33 cellular contexts compared by ENCODE assay signal in the genomic region with DNA sequence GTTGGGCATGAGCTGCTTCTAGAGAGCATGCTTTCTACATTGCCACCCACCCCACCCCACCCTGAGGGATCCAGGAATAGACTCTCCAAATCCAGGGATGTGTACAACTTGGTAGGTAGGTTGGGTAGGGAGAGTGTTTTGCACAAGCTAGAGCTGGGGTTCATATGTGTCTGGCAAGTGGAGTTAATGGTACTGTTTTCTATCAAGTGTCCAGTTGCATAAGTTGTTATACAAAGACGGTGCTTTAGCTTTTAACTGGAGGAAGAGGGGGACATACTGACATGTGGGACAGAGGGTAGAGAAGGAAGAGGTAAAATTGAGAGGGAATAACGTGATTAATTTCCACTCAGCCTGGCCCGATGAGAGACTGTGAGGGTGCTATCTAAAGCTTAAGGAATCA. TPM values are rescaled to one million over a fixed set of nuclear protein-coding genes. Genes with fewer than 3 reads are reported as not detected.
"Had no signal": no experiment of that assay in that cellular context is flagged by ENCODE, and none has a peak within 500 bp of the region (broad histone marks: within the 10 kb centered on the region; RNA-seq: fewer than 3 reads in every experiment).

No MANE protein-coding gene starts in this region.

- H3K27me3 Mint-ChIP-seq: activated B cell treated with CpG ODN at 0.5 μM for 24 hours had no signal

- H3K9me3 ChIP-seq: ascending aorta, body of pancreas, breast epithelium had no signal

- H3K27me3 ChIP-seq: ascending aorta, body of pancreas, brain microvascular endothelial cell, breast epithelium had no signal

- H3K27ac Mint-ChIP-seq: activated B cell treated with CpG ODN at 0.5 μM for 24 hours; activated CD4-positive, alpha-beta memory T cell treated with anti-CD3 and anti-CD28 coated beads, Interleukin-2, amount 10 ng/mL, durations not matched to agents 7 days and 5 days; activated CD4-positive, alpha-beta T cell treated with anti-CD3 and anti-CD28 coated beads, Interleukin-2, amount 10 ng/mL, durations not matched to agents 7 days and 5 days; activated CD8-positive, alpha-beta memory T cell treated with anti-CD3 and anti-CD28 coated beads, Interleukin-2, amount 10 ng/mL, durations not matched to agents 7 days and 5 days; activated CD8-positive, alpha-beta T cell treated with anti-CD3 and anti-CD28 coated beads, Interleukin-2, amount 10 ng/mL, durations not matched to agents 7 days and 5 days; activated naive CD4-positive, alpha-beta T cell treated with anti-CD3 and anti-CD28 coated beads, Interleukin-2, amount 10 ng/mL, durations not matched to agents 7 days and 5 days; activated naive CD4-positive, alpha-beta T cell treated with anti-CD3 and anti-CD28 coated beads, Interleukin-2, amount 50 U/mL, for 24 hours; activated naive CD8-positive, alpha-beta T cell; activated naive CD8-positive, alpha-beta T cell treated with anti-CD3 and anti-CD28 coated beads, Interleukin-2, amount 10 ng/mL, durations not matched to agents 7 days and 5 days; activated naive CD8-positive, alpha-beta T cell treated with anti-CD3 and anti-CD28 coated beads, Interleukin-2, amount 50 U/mL, for 24 hours; activated T-cell treated with anti-CD3 and anti-CD28 coated beads, Interleukin-2, amount 50 U/mL, for 24 hours; activated T-helper 2 cell treated with anti-CD3 and anti-CD28 coated beads, Interferon-gamma antibody, Interleukin-2, Interleukin-4, amounts not matched to agents 10 μg/mL and 5 μg/mL and 100 μg/mL, durations not matched to agents 14 hours and 24 hours and 36 hours; T-cell; T-helper 17 cell; T-helper 2 cell treated with Interferon-gamma antibody and Interleukin-4, amounts not matched to agents 5 μg/mL and 100 μg/mL, for 36 hours had no signal

- H3K4me1 ChIP-seq: ascending aorta, body of pancreas, breast epithelium had no signal

- H3K36me3 ChIP-seq: ascending aorta, brain microvascular endothelial cell, breast epithelium had no signal

- H3K4me1 Mint-ChIP-seq: activated B cell treated with CpG ODN at 0.5 μM for 24 hours; activated CD4-positive, alpha-beta memory T cell treated with anti-CD3 and anti-CD28 coated beads, Interleukin-2, amount 10 ng/mL, durations not matched to agents 7 days and 5 days; activated CD4-positive, alpha-beta T cell treated with anti-CD3 and anti-CD28 coated beads, Interleukin-2, amount 10 ng/mL, durations not matched to agents 7 days and 5 days; activated CD8-positive, alpha-beta memory T cell treated with anti-CD3 and anti-CD28 coated beads, Interleukin-2, amount 10 ng/mL, durations not matched to agents 7 days and 5 days; activated naive CD4-positive, alpha-beta T cell treated with anti-CD3 and anti-CD28 coated beads, Interleukin-2, amount 10 ng/mL, durations not matched to agents 7 days and 5 days; activated naive CD4-positive, alpha-beta T cell treated with anti-CD3 and anti-CD28 coated beads, Interleukin-2, amount 50 U/mL, for 24 hours; activated naive CD8-positive, alpha-beta T cell treated with anti-CD3 and anti-CD28 coated beads, Interleukin-2, amount 10 ng/mL, durations not matched to agents 7 days and 5 days; activated naive CD8-positive, alpha-beta T cell treated with anti-CD3 and anti-CD28 coated beads, Interleukin-2, amount 50 U/mL, for 24 hours; T-cell; T-helper 17 cell had no signal

- H3K9me3 Mint-ChIP-seq: activated CD4-positive, alpha-beta memory T cell treated with anti-CD3 and anti-CD28 coated beads, Interleukin-2, amount 10 ng/mL, durations not matched to agents 7 days and 5 days; activated CD4-positive, alpha-beta T cell treated with anti-CD3 and anti-CD28 coated beads, Interleukin-2, amount 10 ng/mL, durations not matched to agents 7 days and 5 days; activated naive CD4-positive, alpha-beta T cell treated with anti-CD3 and anti-CD28 coated beads, Interleukin-2, amount 10 ng/mL, durations not matched to agents 7 days and 5 days; activated naive CD8-positive, alpha-beta T cell treated with anti-CD3 and anti-CD28 coated beads, Interleukin-2, amount 10 ng/mL, durations not matched to agents 7 days and 5 days; activated naive CD8-positive, alpha-beta T cell treated with anti-CD3 and anti-CD28 coated beads, Interleukin-2, amount 50 U/mL, for 24 hours; activated T-cell treated with anti-CD3 and anti-CD28 coated beads, Interleukin-2, amount 50 U/mL, for 24 hours; activated T-helper 2 cell treated with anti-CD3 and anti-CD28 coated beads, Interferon-gamma antibody, Interleukin-2, Interleukin-4, amounts not matched to agents 10 μg/mL and 5 μg/mL and 100 μg/mL, durations not matched to agents 14 hours and 24 hours and 36 hours; T-cell; T-helper 2 cell treated with Interferon-gamma antibody and Interleukin-4, amounts not matched to agents 5 μg/mL and 100 μg/mL, for 36 hours had no signal

- H3K27ac ChIP-seq: ascending aorta, body of pancreas, brain microvascular endothelial cell, breast epithelium, VCaP had no signal

- H3K36me3 Mint-ChIP-seq: activated CD8-positive, alpha-beta memory T cell treated with anti-CD3 and anti-CD28 coated beads, Interleukin-2, amount 10 ng/mL, durations not matched to agents 7 days and 5 days; activated naive CD4-positive, alpha-beta T cell treated with anti-CD3 and anti-CD28 coated beads, Interleukin-2, amount 10 ng/mL, durations not matched to agents 7 days and 5 days; activated naive CD4-positive, alpha-beta T cell treated with anti-CD3 and anti-CD28 coated beads, Interleukin-2, amount 50 U/mL, for 24 hours; activated naive CD8-positive, alpha-beta T cell; activated naive CD8-positive, alpha-beta T cell treated with anti-CD3 and anti-CD28 coated beads, Interleukin-2, amount 10 ng/mL, durations not matched to agents 7 days and 5 days; T-cell had no signal

- ATAC-seq: activated CD8-positive, alpha-beta memory T cell treated with anti-CD3 and anti-CD28 coated beads, Interleukin-2, amount 10 ng/mL, durations not matched to agents 7 days and 5 days; activated CD8-positive, alpha-beta T cell treated with anti-CD3 and anti-CD28 coated beads, Interleukin-2, amount 10 ng/mL, durations not matched to agents 7 days and 5 days; activated naive CD8-positive, alpha-beta T cell treated with anti-CD3 and anti-CD28 coated beads, Interleukin-2, amount 50 U/mL, for 24 hours; body of pancreas; T-cell; T-helper 17 cell had no signal

- H3K4me3 Mint-ChIP-seq: activated B cell treated with CpG ODN at 0.5 μM for 24 hours; activated CD4-positive, alpha-beta memory T cell treated with anti-CD3 and anti-CD28 coated beads, Interleukin-2, amount 10 ng/mL, durations not matched to agents 7 days and 5 days; activated CD4-positive, alpha-beta T cell treated with anti-CD3 and anti-CD28 coated beads, Interleukin-2, amount 10 ng/mL, durations not matched to agents 7 days and 5 days; activated CD8-positive, alpha-beta memory T cell treated with anti-CD3 and anti-CD28 coated beads, Interleukin-2, amount 10 ng/mL, durations not matched to agents 7 days and 5 days; activated CD8-positive, alpha-beta T cell treated with anti-CD3 and anti-CD28 coated beads, Interleukin-2, amount 10 ng/mL, durations not matched to agents 7 days and 5 days; activated naive CD4-positive, alpha-beta T cell treated with anti-CD3 and anti-CD28 coated beads, Interleukin-2, amount 10 ng/mL, durations not matched to agents 7 days and 5 days; activated naive CD4-positive, alpha-beta T cell treated with anti-CD3 and anti-CD28 coated beads, Interleukin-2, amount 50 U/mL, for 24 hours; activated naive CD8-positive, alpha-beta T cell; activated naive CD8-positive, alpha-beta T cell treated with anti-CD3 and anti-CD28 coated beads, Interleukin-2, amount 10 ng/mL, durations not matched to agents 7 days and 5 days; activated naive CD8-positive, alpha-beta T cell treated with anti-CD3 and anti-CD28 coated beads, Interleukin-2, amount 50 U/mL, for 24 hours; activated T-cell treated with anti-CD3 and anti-CD28 coated beads, Interleukin-2, amount 50 U/mL, for 24 hours; T-cell; T-helper 17 cell; T-helper 2 cell treated with Interferon-gamma antibody and Interleukin-4, amounts not matched to agents 5 μg/mL and 100 μg/mL, for 36 hours had no signal

- H3K4me3 ChIP-seq: ascending aorta, body of pancreas, breast epithelium had no signal

- DNase-seq: activated B cell treated with CpG ODN at 0.5 μM for 24 hours; activated CD4-positive, alpha-beta memory T cell treated with anti-CD3 and anti-CD28 coated beads, Interleukin-2, amount 10 ng/mL, durations not matched to agents 7 days and 5 days; activated CD4-positive, alpha-beta T cell treated with anti-CD3 and anti-CD28 coated beads for 4 hours; activated CD4-positive, alpha-beta T cell treated with anti-CD3 and anti-CD28 coated beads, Interleukin-2, amount 10 ng/mL, durations not matched to agents 7 days and 5 days; activated CD4-positive, alpha-beta T cell treated with anti-CD3 and anti-CD28 coated beads, Interleukin-2, amount 50 U/mL, for 48 hours; activated CD4-positive, CD25-positive, alpha-beta regulatory T cell treated with anti-CD3 and anti-CD28 coated beads, Interleukin-2, amount 50 U/mL, for 72 hours; activated CD8-positive, alpha-beta memory T cell treated with anti-CD3 and anti-CD28 coated beads for 24 hours; activated CD8-positive, alpha-beta memory T cell treated with anti-CD3 and anti-CD28 coated beads, Interleukin-2, amount 10 ng/mL, durations not matched to agents 7 days and 5 days; activated CD8-positive, alpha-beta memory T cell treated with anti-CD3 and anti-CD28 coated beads, Interleukin-2, amount 50 U/mL, for 48 hours; activated CD8-positive, alpha-beta T cell treated with anti-CD3 and anti-CD28 coated beads, Interleukin-2, amount 10 ng/mL, durations not matched to agents 7 days and 5 days; activated effector memory CD4-positive, alpha-beta T cell treated with Interleukin-2 at 50 U/mL for 16 hours; activated gamma-delta T cell; activated naive CD4-positive, alpha-beta T cell treated with anti-CD3 and anti-CD28 coated beads, Interleukin-2, amount 10 ng/mL, durations not matched to agents 7 days and 5 days; activated naive CD4-positive, alpha-beta T cell treated with Interleukin-2 at 50 U/mL for 16 hours; activated naive CD8-positive, alpha-beta T cell treated with anti-CD3 and anti-CD28 coated beads, Interleukin-2, amount 10 ng/mL, durations not matched to agents 7 days and 5 days; activated naive CD8-positive, alpha-beta T cell treated with anti-CD3 and anti-CD28 coated beads, Interleukin-2, amount 50 U/mL, for 24 hours; activated T-cell treated with anti-CD3 and anti-CD28 coated beads, Interleukin-2, amount 50 U/mL, for 24 hours; activated T-cell treated with anti-CD3 and anti-CD28 coated beads, Interleukin-2, amount 50 U/mL, for 48 hours; amygdala; anterior cingulate cortex; body of pancreas; brain microvascular endothelial cell; central memory CD4-positive, alpha-beta T cell; T-cell; T-helper 17 cell; T-helper 9 cell had no signal

RNA-seq across cellular contexts. Expression of a gene that starts 51.0 kb away (rescaled TPM):
- total RNA-seq: activated B cell treated with CpG ODN at 0.5 μM for 24 hours; activated CD8-positive, alpha-beta T cell treated with anti-CD3 and anti-CD28 coated beads, Interleukin-2, amount 10 ng/mL, durations not matched to agents 7 days and 5 days; T-helper 17 cell had no signal
